Comparison of ENCODE assay signal across 31 cellular contexts in genomic region chr2:133123393-133123792, GRCh38.
"Had no signal": no experiment of that assay in that cellular context is flagged by ENCODE, and none has a peak within 500 bp of the region (broad histone marks: within the 10 kb centered on the region; RNA-seq: fewer than 3 reads in every experiment).

No MANE protein-coding gene starts in this region.

- H3K9me3 ChIP-seq: body of pancreas, colonic mucosa had no signal

- H3K27me3 ChIP-seq: body of pancreas, colonic mucosa had no signal

- ATAC-seq: activated CD4-positive, CD25-positive, alpha-beta regulatory T cell treated with anti-CD3 and anti-CD28 coated beads, Interleukin-2, amount 50 U/mL, for 24 hours; activated CD8-positive, alpha-beta T cell treated with anti-CD3 and anti-CD28 coated beads for 36 hours; activated T-cell treated with anti-CD3 and anti-CD28 coated beads, Interleukin-2, amount 50 U/mL, for 4 hours; activated T-helper 17 cell treated with anti-CD3 and anti-CD28 coated beads, Interleukin-2, amount 50 U/mL, for 72 hours; body of pancreas; T-helper 17 cell had no signal

- H3K36me3 ChIP-seq: cardiac muscle cell, colonic mucosa had no signal

- H3K4me3 ChIP-seq: body of pancreas, cardiac muscle cell, colonic mucosa had no signal

- DNase-seq: activated B cell treated with CpG ODN at 0.5 μM for 24 hours; activated CD4-positive, alpha-beta T cell treated with anti-CD3 and anti-CD28 coated beads for 48 hours; activated CD4-positive, alpha-beta T cell treated with anti-CD3 and anti-CD28 coated beads, Interleukin-2, amount 50 U/mL, for 1 hour; activated CD4-positive, alpha-beta T cell treated with anti-CD3 and anti-CD28 coated beads, Interleukin-2, amount 50 U/mL, for 48 hours; activated CD8-positive, alpha-beta memory T cell treated with anti-CD3 and anti-CD28 coated beads for 24 hours; activated CD8-positive, alpha-beta T cell treated with anti-CD3 and anti-CD28 coated beads for 36 hours; activated effector memory CD4-positive, alpha-beta T cell treated with Interleukin-2 at 50 U/mL for 16 hours; activated gamma-delta T cell treated with Interleukin-2 at 50 U/mL for 16 hours; activated naive CD4-positive, alpha-beta T cell treated with anti-CD3 and anti-CD28 coated beads, Interleukin-2, amount 50 U/mL, for 16 hours; activated naive CD4-positive, alpha-beta T cell treated with Interleukin-2 at 50 U/mL for 16 hours; activated T-cell treated with anti-CD3 and anti-CD28 coated beads, Interleukin-2, amount 50 U/mL, for 4 hours; amygdala; aorta; central memory CD4-positive, alpha-beta T cell; cerebellar nuclear complex; colonic mucosa; effector CD8-positive, alpha-beta T cell; foreskin fibroblast; head of caudate nucleus; T-helper 1 cell; T-helper 17 cell; T1000; WERI-Rb-1 had no signal

- H3K4me1 ChIP-seq: body of pancreas, colonic mucosa had no signal

- FAIRE-seq: endometrium, endothelial cell of umbilical vein, frontal cortex had no signal

- H3K27ac ChIP-seq: body of pancreas, cardiac muscle cell, colonic mucosa, epithelial cell of prostate, WERI-Rb-1 had no signal
